ENCODE assay signal across 1 cellular context in genomic region chr9:78054180-78054579, GRCh38.
TF ChIP-seq lines count a peak whose summit lies in the region.

No MANE protein-coding gene starts in this region.

TF ChIP-seq in WTC11, 78 proteins besides CTCF, POLR2A, EP300 and RAD21 (continued from another document):
- TF ChIP-seq, protein P1, sequence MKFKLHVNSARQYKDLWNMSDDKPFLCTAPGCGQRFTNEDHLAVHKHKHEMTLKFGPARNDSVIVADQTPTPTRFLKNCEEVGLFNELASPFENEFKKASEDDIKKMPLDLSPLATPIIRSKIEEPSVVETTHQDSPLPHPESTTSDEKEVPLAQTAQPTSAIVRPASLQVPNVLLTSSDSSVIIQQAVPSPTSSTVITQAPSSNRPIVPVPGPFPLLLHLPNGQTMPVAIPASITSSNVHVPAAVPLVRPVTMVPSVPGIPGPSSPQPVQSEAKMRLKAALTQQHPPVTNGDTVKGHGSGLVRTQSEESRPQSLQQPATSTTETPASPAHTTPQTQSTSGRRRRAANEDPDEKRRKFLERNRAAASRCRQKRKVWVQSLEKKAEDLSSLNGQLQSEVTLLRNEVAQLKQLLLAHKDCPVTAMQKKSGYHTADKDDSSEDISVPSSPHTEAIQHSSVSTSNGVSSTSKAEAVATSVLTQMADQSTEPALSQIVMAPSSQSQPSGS (CRISPR knock-in tag; IDR thresholded peaks at IDR 0.05; ENCODE audit: borderline replicate concordance, low read depth), result no peak
- TF ChIP-seq ZNF121 (CRISPR knock-in tag; IDR thresholded peaks at IDR 0.05) (no peak), MYBL2 (CRISPR knock-in tag; IDR thresholded peaks at IDR 0.05) (no peak)
